ENCODE assay signal across 21 cellular contexts in genomic region chr9:37520641-37521040, GRCh38.
"Had no signal": no experiment of that assay in that cellular context is flagged by ENCODE, and none has a peak within 500 bp of the region (broad histone marks: within the 10 kb centered on the region; RNA-seq: fewer than 3 reads in every experiment).

No MANE protein-coding gene starts in this region.

- H3K36me3 Mint-ChIP-seq: natural killer cell had no signal

- H3K27me3 ChIP-seq: cardiac muscle cell, esophagus squamous epithelium, hepatocyte, right atrium auricular region, stomach, testis, upper lobe of right lung had no signal

- H3K27ac Mint-ChIP-seq: activated CD4-positive, alpha-beta T cell treated with anti-CD3 and anti-CD28 coated beads for 36 hours; activated naive CD8-positive, alpha-beta T cell; dendritic cell treated with granulocyte-macrophage colony-stimulating factor and Interleukin-4, amounts not matched to agents 40 ng/mL and 50 ng/mL, for 4 days; natural killer cell; T-helper 1 cell treated with Interleukin-12 subunit alpha and Interleukin-12 subunit beta and Interleukin-4 antibody, amounts not matched to agents 30 μg/mL and 1 μg/mL, for 36 hours had no signal

- H3K4me1 ChIP-seq: right atrium auricular region, stomach, testis, upper lobe of right lung had no signal

- H3K9me3 ChIP-seq: esophagus squamous epithelium, right atrium auricular region, stomach, testis, upper lobe of right lung had no signal

- ATAC-seq: activated CD4-positive, alpha-beta T cell treated with anti-CD3 and anti-CD28 coated beads for 36 hours; left cardiac atrium; natural killer cell; upper lobe of right lung had no signal

- H3K4me3 ChIP-seq: cardiac muscle cell, esophagus squamous epithelium, hepatocyte, right atrium auricular region, stomach, testis, upper lobe of right lung had no signal

- H3K4me1 Mint-ChIP-seq: activated CD4-positive, alpha-beta T cell treated with anti-CD3 and anti-CD28 coated beads for 36 hours; natural killer cell had no signal

- H3K27ac ChIP-seq: cardiac muscle cell, esophagus squamous epithelium, hepatocyte, right atrium auricular region, stomach, testis, upper lobe of right lung, VCaP had no signal

- H3K9me3 Mint-ChIP-seq: dendritic cell treated with granulocyte-macrophage colony-stimulating factor and Interleukin-4, amounts not matched to agents 40 ng/mL and 50 ng/mL, for 4 days; natural killer cell; T-helper 1 cell treated with Interleukin-12 subunit alpha and Interleukin-12 subunit beta and Interleukin-4 antibody, amounts not matched to agents 30 μg/mL and 1 μg/mL, for 36 hours had no signal

- H3K27me3 Mint-ChIP-seq: activated CD4-positive, alpha-beta T cell treated with anti-CD3 and anti-CD28 coated beads for 36 hours; activated naive CD8-positive, alpha-beta T cell; dendritic cell treated with granulocyte-macrophage colony-stimulating factor and Interleukin-4, amounts not matched to agents 40 ng/mL and 50 ng/mL, for 4 days had no signal

- DNase-seq: activated CD4-positive, alpha-beta T cell treated with anti-CD3 and anti-CD28 coated beads for 36 hours; activated CD4-positive, alpha-beta T cell treated with anti-CD3 and anti-CD28 coated beads, Interleukin-2, amount 50 U/mL, for 48 hours; activated gamma-delta T cell; amniotic stem cell; effector CD8-positive, alpha-beta T cell; esophagus squamous epithelium; foreskin fibroblast; left cardiac atrium; natural killer cell; occipital lobe; stimulated activated CD4-positive, alpha-beta T cell treated with anti-CD3 and anti-CD28 coated beads, Interleukin-4, amount 100 ng/mL, for 1 hour; stomach; testis; upper lobe of right lung had no signal

- H3K4me3 Mint-ChIP-seq: activated CD4-positive, alpha-beta T cell treated with anti-CD3 and anti-CD28 coated beads for 36 hours; activated naive CD8-positive, alpha-beta T cell; dendritic cell treated with granulocyte-macrophage colony-stimulating factor and Interleukin-4, amounts not matched to agents 40 ng/mL and 50 ng/mL, for 4 days; natural killer cell; T-helper 1 cell treated with Interleukin-12 subunit alpha and Interleukin-12 subunit beta and Interleukin-4 antibody, amounts not matched to agents 30 μg/mL and 1 μg/mL, for 36 hours had no signal
